In genomic region chr5:157266286-157267007, GRCh38 we compare ENCODE assay signal across 8 cellular contexts. TPM values are rescaled to one million over a fixed set of nuclear protein-coding genes. Genes with fewer than 3 reads are reported as not detected.
DNase-seq lines count a peak whose midpoint lies in the region; ATAC-seq, FAIRE-seq and TF ChIP-seq lines count a peak whose summit lies in the region.

No MANE protein-coding gene starts in this region.

- POLR2A ChIA-PET in H1 (lab: Charles Lee; ENCODE audit: partially characterized antibody), result interaction anchor here (0.6 to 1.5 kb wide), 4 partner anchors 9 to 43 kb away, joined by 3 to 4 read pairs (median 3); no protein-coding TSS in a partner anchor

- CTCF ChIA-PET in H1 (lab: Charles Lee; ENCODE audit: partially characterized antibody), result interaction anchor here (1.2 to 6.5 kb wide), 5 partner anchors 14 to 117 kb away, joined by 3 to 84 read pairs (median 11); no protein-coding TSS in a partner anchor

- ATAC-seq in GM21360 (IDR thresholded peaks at IDR 0.05; ENCODE audit: unreplicated experiment), result peak; percentile 32
- peak; percentile 36 for ATAC-seq in HG03565 (IDR thresholded peaks at IDR 0.05; ENCODE audit: unreplicated experiment)
- peak; percentile 30 to 32 for ATAC-seq in activated CD4-positive, CD25-positive, alpha-beta regulatory T cell treated with anti-CD3 and anti-CD28 coated beads, Interleukin-2, amount 50 U/mL, for 24 hours
- peak; percentile 46 to 51 for ATAC-seq in naive B cell (ENCODE audit: low read depth in 2 of 2)

- H3K14ac ChIP-seq in H1 (ENCODE audit: insufficient read length), result no peak overlapping the region

- peak overlapping the region; percentile 98 to 99 (median 99) for H3K27ac Mint-ChIP-seq in naive B cell

- peaks cover 0 to 39% of the 10 kb centered on the region in 2 experiments; a peak in 2 of 4 replicates for H3K79me2 ChIP-seq in H1 (ENCODE audit: control insufficient read depth in 1 of 2, insufficient read depth in 2 of 2, low read length in 2 of 2)

- WGBS in H1 (ENCODE audit: extremely low coverage in 1 of 2, insufficient coverage in 1 of 2, insufficient read length in 1 of 2, insufficient replicate concordance in 2 of 2, low coverage in 1 of 2, low lambda C conversion rate in 2 of 2, missing lambda C conversion rate in 1 of 2), 2 experiments, result 7% methylated on average over 20 of the region's 62 CpGs; no CpG with 5 or more reads in 1 of the 2 experiments

- no peak overlapping the region; the same call in 1 of the 2 replicates for H2BK5ac ChIP-seq in H1 (ENCODE audit: low read depth, low read length)

- H3K4me3 ChIP-seq in H1 (ENCODE audit: extremely low read depth in 1 of 4, insufficient read depth in 2 of 4, low read depth in 3 of 4, low read length in 4 of 4), result peak overlapping the region; percentile 59 to 82 (median 68)
- peak overlapping the region; percentile 61 to 94 for H3K4me3 ChIP-seq in vagina

- peak overlapping the region; percentile 24 to 70 (median 48); a peak in 5 of 7 replicates for H3K9ac ChIP-seq in H1 (replicated peaks in 1 of 4; ENCODE audit: extremely low read depth in 1 of 4, low read depth in 3 of 4, low read length in 3 of 4)

- H3K9me3 ChIP-seq in H1 (ENCODE audit: insufficient read depth in 2 of 2, low read depth in 1 of 2, low read length in 1 of 2) (no peaks in the 10 kb centered on the region), vagina (no peaks in the 10 kb centered on the region)

- H3K4me1 ChIP-seq in H1 (replicated peaks in 1 of 4; ENCODE audit: control insufficient read depth in 3 of 4, insufficient read depth in 4 of 4, low read length in 3 of 4), result peaks cover 8 to 19% (median 13%) of the 10 kb centered on the region in 4 experiments
- H3K4me1 ChIP-seq in vagina, result peaks cover 18% of the 10 kb centered on the region

- FAIRE-seq in H1 (lab: Jason Lieb, UNC), result no peak

- H3K27me3 ChIP-seq in H1 (replicated peaks in 1 of 4; ENCODE audit: control insufficient read depth in 3 of 4, extremely low read depth in 1 of 4, insufficient read depth in 3 of 4, low read length in 3 of 4) (no peaks in the 10 kb centered on the region; a peak in 2 of 7 replicates), vagina (no peaks in the 10 kb centered on the region)

- no peak overlapping the region for H2AK5ac ChIP-seq in H1 (ENCODE audit: low read depth, low read length)

- H3K18ac ChIP-seq in H1 (ENCODE audit: extremely low read depth, low read length), result peak overlapping the region; percentile 65; the same call in 1 of the 2 replicates

- H4K20me1 ChIP-seq in H1 (replicated peaks in 1 of 2; ENCODE audit: control insufficient read depth in 1 of 2, insufficient read depth in 2 of 2, low read length in 2 of 2), result peaks cover 3 to 10% of the 10 kb centered on the region in 2 experiments

- DNase-seq in Daoy (ENCODE audit: low read depth) (peak; percentile 15), H1 (ENCODE audit: low read depth in 1 of 2, low spot score in 2 of 2) (peak in 1 of 2 experiments; percentile 78), naive B cell (peak; percentile 77), vagina (ENCODE audit: extremely low spot score in 2 of 2) (no peak), SKM-1 (lab: John Stamatoyannopoulos, UW; ENCODE audit: unreplicated experiment) (no peak)

- H3K27me3 Mint-ChIP-seq in naive B cell, result no peaks in the 10 kb centered on the region

- no peak overlapping the region for H2BK12ac ChIP-seq in H1 (ENCODE audit: low read depth, low read length)

- intact Hi-C loops in vagina (cut with DNase I), result no loop called here

- TF ChIP-seq CTCF in H1 (IDR thresholded peaks at IDR 0.05; ENCODE audit: control extremely low read depth in 1 of 3, insufficient read depth in 1 of 3, low read depth in 1 of 3, low read length in 3 of 3) (no peak), vagina (IDR thresholded peaks at IDR 0.05) (no peak)

- TF ChIP-seq POLR2A in H1 (IDR thresholded peaks at IDR 0.05; ENCODE audit: control extremely low read depth in 1 of 2, low read depth in 2 of 2, low read length in 2 of 2), result no peak
- no peak for TF ChIP-seq POLR2A in vagina (IDR thresholded peaks at IDR 0.05)

- no peak for TF ChIP-seq RAD21 in H1 (IDR thresholded peaks at IDR 0.05 in 1 of 2, conservative IDR thresholded peaks at IDR 0.05 in 1 of 2; ENCODE audit: low read depth in 2 of 2, low read length in 2 of 2)

- peak overlapping the region; percentile 80 to 83 for H3K4me2 ChIP-seq in H1 (ENCODE audit: insufficient read depth in 1 of 2, low read depth in 2 of 2, low read length in 2 of 2)

- no peak overlapping the region for H2BK20ac ChIP-seq in H1 (ENCODE audit: low read length)

- H3K56ac ChIP-seq in H1 (replicated peaks; ENCODE audit: insufficient read length, low read depth, low read length), result no peak overlapping the region

- H2BK15ac ChIP-seq in H1 (ENCODE audit: low read length), result no peak overlapping the region

- H3K4me1 Mint-ChIP-seq in naive B cell, result peaks cover 60 to 78% (median 73%) of the 10 kb centered on the region in 3 donors

- H3K23me2 ChIP-seq in H1 (ENCODE audit: low read depth, low read length), result peaks cover 11% of the 10 kb centered on the region; the same call in 1 of the 2 replicates

- H3K27ac ChIP-seq in H1 (ENCODE audit: low read depth, low read length) (peak overlapping the region; percentile 7; the same call in 1 of the 2 replicates), vagina (peak overlapping the region; percentile 27)

- no peak overlapping the region for H4K91ac ChIP-seq in H1 (replicated peaks; ENCODE audit: insufficient read length, low read length)

- H2BK120ac ChIP-seq in H1 (replicated peaks; ENCODE audit: low read depth, low read length), result no peak overlapping the region

- H3K9me3 Mint-ChIP-seq in naive B cell, result peaks cover 0 to 2% (median 0%) of the 10 kb centered on the region in 7 donors

- peaks cover 7 to 8% of the 10 kb centered on the region in 2 donors for H3K36me3 Mint-ChIP-seq in naive B cell

- no peaks in the 10 kb centered on the region for H3K36me3 ChIP-seq in H1 (ENCODE audit: control insufficient read depth in 2 of 4, insufficient read depth in 4 of 4, low read length in 3 of 4)
- no peaks in the 10 kb centered on the region for H3K36me3 ChIP-seq in vagina

- no peak for TF ChIP-seq EP300 in H1 (IDR thresholded peaks at IDR 0.05; ENCODE audit: borderline replicate concordance in 1 of 2, low read depth in 2 of 2, low read length in 2 of 2)

- H4K8ac ChIP-seq in H1 (ENCODE audit: extremely low read depth, insufficient read depth, low read length), result no peak overlapping the region

- no peak overlapping the region for H4K5ac ChIP-seq in H1 (ENCODE audit: insufficient read length, low read depth, low read length)

- peaks cover 10% of the 10 kb centered on the region for H3K79me1 ChIP-seq in H1 (ENCODE audit: low read depth, low read length)

- H3K23ac ChIP-seq in H1 (ENCODE audit: insufficient read length), result no peak overlapping the region

- peak overlapping the region; percentile 91 to 97 (median 95) for H3K4me3 Mint-ChIP-seq in naive B cell

- H2AFZ ChIP-seq in H1 (ENCODE audit: low read length), result no peak overlapping the region

- H3K4ac ChIP-seq in H1 (replicated peaks; ENCODE audit: insufficient read length, low read depth, low read length), result no peak overlapping the region

TF ChIP-seq in H1, 55 proteins besides CTCF, POLR2A, EP300 and RAD21:
- TF ChIP-seq KDM4A (IDR thresholded peaks at IDR 0.05; ENCODE audit: low read depth, low read length, severe bottlenecking) (peak; percentile 18), SP1 (IDR thresholded peaks at IDR 0.05; ENCODE audit: low read depth, low read length) (no peak), CTBP2 (IDR thresholded peaks at IDR 0.05; ENCODE audit: borderline replicate concordance, insufficient read depth, insufficient read length, low read length) (peak; percentile 76), RFX5 (IDR thresholded peaks at IDR 0.05; ENCODE audit: borderline replicate concordance, low read depth, low read length) (no peak), RBBP5 (IDR thresholded peaks at IDR 0.05; ENCODE audit: borderline replicate concordance, low read depth, low read length) (peak; percentile 57; the same call in 1 of the 2 replicates), POLR2AphosphoS5 (IDR thresholded peaks at IDR 0.05; ENCODE audit: low read depth, low read length) (no peak), TAF1 (IDR thresholded peaks at IDR 0.05; ENCODE audit: low read depth, low read length) (peak; percentile 5; the same call in 1 of the 2 replicates), PHF8 (conservative IDR thresholded peaks at IDR 0.05; ENCODE audit: low read depth, low read length) (peak; percentile 40)

RNA-seq across cellular contexts. Expression of gene CYFIP2, which starts 0.5 kb away (rescaled TPM):
- 7.6 and 8.5 TPM in 2 replicates for total RNA-seq in Daoy (2014; rRNA removed; shearing (Covaris generic))
- 80.6 and 85.3 TPM in 2 replicates for total RNA-seq in H1 (2021; fragmentation: NEBNext Ultra II Directional; extraction: Animal tissue kit (Norgen Biotek cat#: 25700))
- polyA plus RNA-seq in H1 (2011; rRNA removed) (45.1 and 60.6 TPM in 2 replicates), naive B cell (ENCODE audit: low read depth in 6 of 6) (100 to 1,000 TPM; 306 to 461 (median 348) TPM)
- polyA plus RNA-seq in H1 (2011; cell fraction: cytosol; rRNA removed), result 47.8 TPM
- 106 TPM for polyA plus RNA-seq in H1 (2011; cell fraction: nucleus; rRNA removed)
- polyA plus RNA-seq in H1 (2012, experiment 1 of 2), result 57.8 to 92.7 TPM (median 86.3 TPM) in 4 replicates
- polyA plus RNA-seq in H1 (2012, experiment 2 of 2), result 47.4 TPM
- polyA plus RNA-seq in H1 (2013, experiment 1 of 2), result 56.3 TPM
- polyA plus RNA-seq in H1 (2013, experiment 2 of 2), result 50.6 TPM
- 99.5 and 101 TPM in 2 replicates for polyA minus RNA-seq in H1 (2011; rRNA and poly(A)+ RNA removed)
- 47.6 TPM for polyA minus RNA-seq in H1 (2011; cell fraction: cytosol; rRNA and poly(A)+ RNA removed)
- 98.7 TPM for polyA minus RNA-seq in H1 (2011; cell fraction: nucleus; rRNA and poly(A)+ RNA removed)
- total RNA-seq in vagina, result 27.7 TPM

Comparison
In these comparisons a context has a peak if more than half of its experiments do, and no peak if none do; other contexts are left out.
1. DNase-seq: peak in Daoy (single experiment) and naive B cell (single experiment); none in vagina (0 of 2) and SKM-1 (single experiment).
2. Peak in every context shown above with its lines, with median percentiles within 50 percentile points of each other: ATAC-seq.